In the genomic region with DNA sequence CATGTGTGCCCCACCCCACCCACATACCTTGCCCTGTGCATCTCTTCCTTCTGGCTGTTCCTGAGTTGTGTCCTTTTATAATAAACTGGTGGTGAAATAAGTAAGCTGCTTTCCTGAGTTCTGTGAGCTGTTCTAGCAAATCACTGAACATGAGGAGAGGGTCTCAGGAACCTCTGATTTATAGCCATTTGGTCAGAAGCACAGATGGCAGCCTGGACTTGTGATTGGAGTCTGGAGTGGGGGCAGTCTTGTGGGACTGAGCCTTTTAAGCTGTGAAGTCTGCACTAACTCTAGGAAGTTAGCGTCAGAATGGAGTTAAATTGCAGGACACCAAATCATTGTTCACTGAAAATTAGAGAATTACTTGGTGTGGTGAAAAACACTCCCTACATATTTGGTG, we compare ENCODE assay signal across 30 cellular contexts.
"Had no signal": no experiment of that assay in that cellular context is flagged by ENCODE, and none has a peak within 500 bp of the region (broad histone marks: within the 10 kb centered on the region; RNA-seq: fewer than 3 reads in every experiment).

No MANE protein-coding gene starts in this region.

- H3K4me3 Mint-ChIP-seq: activated T-helper 17 cell treated with anti-CD3 and anti-CD28 coated beads, Interleukin-2, amount 50 U/mL, for 72 hours; central memory CD8-positive, alpha-beta T cell; dendritic cell treated with granulocyte-macrophage colony-stimulating factor and Interleukin-4, amounts not matched to agents 40 ng/mL and 50 ng/mL, for 4 days; natural killer cell; stimulated activated memory B cell treated with anti-CD40 and anti-IgM and Interleukin-4, amounts not matched to agents 10 μg/mL and 1 μg/mL and 100 μg/mL, for 72 hours had no signal

- H3K27me3 ChIP-seq: ovary, thyroid gland, upper lobe of left lung, vagina had no signal

- H3K27ac Mint-ChIP-seq: activated T-helper 17 cell treated with anti-CD3 and anti-CD28 coated beads, Interleukin-2, amount 50 U/mL, for 72 hours; dendritic cell treated with granulocyte-macrophage colony-stimulating factor and Interleukin-4, amounts not matched to agents 40 ng/mL and 50 ng/mL, for 4 days; natural killer cell; stimulated activated memory B cell treated with anti-CD40 and anti-IgM and Interleukin-4, amounts not matched to agents 10 μg/mL and 1 μg/mL and 100 μg/mL, for 72 hours had no signal

- H3K4me1 Mint-ChIP-seq: activated T-helper 17 cell treated with anti-CD3 and anti-CD28 coated beads, Interleukin-2, amount 50 U/mL, for 72 hours; central memory CD8-positive, alpha-beta T cell; stimulated activated memory B cell treated with anti-CD40 and anti-IgM and Interleukin-4, amounts not matched to agents 10 μg/mL and 1 μg/mL and 100 μg/mL, for 72 hours had no signal

- H3K4me1 ChIP-seq: esophagus squamous epithelium, left lung, lower lobe of right lung, prostate gland, thyroid gland, upper lobe of left lung, vagina had no signal

- H3K9me3 ChIP-seq: esophagus squamous epithelium, left lung, lower lobe of right lung, ovary, prostate gland, stomach, thyroid gland, upper lobe of left lung, vagina had no signal

- H3K27ac ChIP-seq: epithelial cell of prostate, esophagus squamous epithelium, left lung, lower lobe of right lung, ovary, prostate gland, stomach, thyroid gland, upper lobe of left lung, vagina, VCaP had no signal

- H3K36me3 Mint-ChIP-seq: natural killer cell; stimulated activated memory B cell treated with anti-CD40 and anti-IgM and Interleukin-4, amounts not matched to agents 10 μg/mL and 1 μg/mL and 100 μg/mL, for 72 hours had no signal

- DNase-seq: activated CD4-positive, alpha-beta T cell treated with anti-CD3 and anti-CD28 coated beads for 48 hours; activated CD4-positive, alpha-beta T cell treated with anti-CD3 and anti-CD28 coated beads, Interleukin-2, amount 50 U/mL, for 48 hours; activated CD8-positive, alpha-beta memory T cell treated with anti-CD3 and anti-CD28 coated beads, Interleukin-2, amount 50 U/mL, for 4 hours; activated gamma-delta T cell treated with Interleukin-2 at 50 U/mL for 16 hours; activated naive CD4-positive, alpha-beta T cell treated with anti-CD3 and anti-CD28 coated beads, Interleukin-2, amount 50 U/mL, for 16 hours; activated T-cell treated with anti-CD3 and anti-CD28 coated beads, Interleukin-2, amount 50 U/mL, for 1 hour; amniotic stem cell; effector CD4-positive, alpha-beta T cell; esophagus squamous epithelium; foreskin melanocyte; left lung; lower lobe of right lung; mesendoderm; natural killer cell; ovary; retina; small intestine; stimulated activated CD4-positive, alpha-beta T cell treated with anti-CD3 and anti-CD28 coated beads, Interleukin-4, amount 100 ng/mL, for 4 hours; stimulated activated CD8-positive, alpha-beta memory T cell treated with anti-CD3 and anti-CD28 coated beads, Interleukin-4, amount 100 ng/mL, for 48 hours; thyroid gland; upper lobe of left lung had no signal

- H3K4me3 ChIP-seq: esophagus squamous epithelium, left lung, lower lobe of right lung, ovary, prostate gland, stomach, thyroid gland, upper lobe of left lung, vagina had no signal

- H3K36me3 ChIP-seq: esophagus squamous epithelium, left lung, lower lobe of right lung, ovary, prostate gland, stomach, thyroid gland, upper lobe of left lung, vagina had no signal

- H3K9me3 Mint-ChIP-seq: activated T-helper 17 cell treated with anti-CD3 and anti-CD28 coated beads, Interleukin-2, amount 50 U/mL, for 72 hours; central memory CD8-positive, alpha-beta T cell; dendritic cell treated with granulocyte-macrophage colony-stimulating factor and Interleukin-4, amounts not matched to agents 40 ng/mL and 50 ng/mL, for 4 days; natural killer cell; stimulated activated memory B cell treated with anti-CD40 and anti-IgM and Interleukin-4, amounts not matched to agents 10 μg/mL and 1 μg/mL and 100 μg/mL, for 72 hours had no signal
